26 cellular contexts compared by ENCODE assay signal in the genomic region with DNA sequence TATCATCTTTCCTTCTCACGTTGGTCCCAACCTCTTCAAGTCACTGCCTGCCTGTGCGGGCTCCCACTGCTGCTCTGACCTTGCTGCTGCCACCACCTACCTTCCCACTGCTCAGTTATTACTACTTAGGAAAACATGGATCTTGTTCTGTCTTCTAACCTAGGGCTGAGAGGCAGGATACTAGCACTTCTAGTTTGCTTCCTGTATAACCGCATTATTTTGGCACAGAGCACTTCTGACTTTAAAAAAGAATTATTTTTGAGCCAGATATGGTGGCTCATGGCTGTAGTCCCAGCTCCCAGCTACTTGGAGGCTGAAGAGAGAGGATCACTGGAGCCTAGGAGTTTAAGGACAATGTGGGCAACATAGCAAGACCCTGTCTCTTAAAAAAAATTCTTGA.
"Had no signal": no experiment of that assay in that cellular context is flagged by ENCODE, and none has a peak within 500 bp of the region (broad histone marks: within the 10 kb centered on the region; RNA-seq: fewer than 3 reads in every experiment).

No MANE protein-coding gene starts in this region.

- H3K4me2 ChIP-seq: hepatocyte, smooth muscle cell had no signal

- H3K27me3 ChIP-seq: foreskin keratinocyte, gastroesophageal sphincter, heart left ventricle, hepatocyte, neutrophil, pancreas, suprapubic skin, transverse colon, upper lobe of right lung, uterus had no signal

- DNase-seq: effector memory CD8-positive, alpha-beta T cell; foreskin keratinocyte; heart left ventricle; kidney; mammary epithelial cell; natural killer cell; pancreas; retina; stimulated activated CD4-positive, alpha-beta T cell treated with anti-CD3 and anti-CD28 coated beads, Interleukin-12 subunit alpha, Interleukin-12 subunit beta, amount 100 ng/mL, for 4 hours; stimulated activated CD4-positive, alpha-beta T cell treated with anti-CD3 and anti-CD28 coated beads, Interleukin-1b, Interleukin-23, amount 100 ng/mL, for 48 hours; stimulated activated CD4-positive, alpha-beta T cell treated with anti-CD3 and anti-CD28 coated beads, Interleukin-4, amount 100 ng/mL, for 1 hour; stimulated activated CD8-positive, alpha-beta memory T cell treated with anti-CD3 and anti-CD28 coated beads, Interleukin-4, amount 100 ng/mL, for 48 hours; stimulated activated naive CD4-positive, alpha-beta T cell; stimulated activated naive CD8-positive, alpha-beta T cell treated with anti-CD3 and anti-CD28 coated beads, Interleukin-15, amount 100 ng/mL, for 72 hours; transverse colon; upper lobe of right lung; uterus had no signal

- H3K36me3 ChIP-seq: pancreas, uterus had no signal

- H3K9me3 ChIP-seq: gastroesophageal sphincter, heart left ventricle, neutrophil, pancreas, suprapubic skin, transverse colon, upper lobe of right lung, uterus had no signal

- H3K4me1 ChIP-seq: foreskin keratinocyte, pancreas, upper lobe of right lung had no signal

- H2AFZ ChIP-seq: hepatocyte had no signal

- FAIRE-seq: endometrium had no signal

- H3K4me3 ChIP-seq: coronary artery, gastroesophageal sphincter, heart left ventricle, hepatocyte, pancreas, smooth muscle cell, suprapubic skin, transverse colon, upper lobe of right lung, uterus had no signal

- ATAC-seq: effector memory CD8-positive, alpha-beta T cell; foreskin keratinocyte; gastroesophageal sphincter; left lobe of liver; natural killer cell; pancreas; sciatic nerve; stimulated activated naive CD8-positive, alpha-beta T cell treated with anti-CD3 and anti-CD28 coated beads, Interleukin-15, amount 100 ng/mL, for 72 hours; upper lobe of right lung had no signal

- H3K27ac ChIP-seq: coronary artery, foreskin keratinocyte, gastroesophageal sphincter, heart left ventricle, hepatocyte, neutrophil, pancreas, suprapubic skin, transverse colon, upper lobe of right lung, uterus had no signal
